Comparison of ENCODE assay signal across 2 cellular contexts in the genomic region with DNA sequence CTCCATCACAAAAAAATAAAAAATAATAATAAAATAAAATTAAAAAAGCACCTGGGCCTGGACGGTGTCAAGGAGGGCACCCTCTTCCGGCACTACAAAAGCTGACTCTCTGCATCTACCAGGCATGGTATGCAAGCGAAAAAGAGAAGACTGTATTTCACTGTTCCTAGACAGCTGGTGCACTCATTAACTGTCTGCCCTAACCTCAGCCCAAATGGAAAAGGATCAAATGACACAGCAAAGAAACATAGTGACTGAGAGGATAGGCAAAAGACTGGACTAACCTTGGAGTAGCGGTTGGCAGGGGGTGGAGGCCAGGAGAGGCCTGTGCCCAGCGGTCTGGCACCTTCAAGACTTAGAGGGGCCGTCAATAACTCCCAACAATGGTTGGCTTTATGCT.
TF ChIP-seq lines count a peak whose summit lies in the region.

No MANE protein-coding gene starts in this region.

TF ChIP-seq in HepG2, 621 proteins besides CTCF, POLR2A, EP300 and RAD21:
- TF ChIP-seq, protein P1, sequence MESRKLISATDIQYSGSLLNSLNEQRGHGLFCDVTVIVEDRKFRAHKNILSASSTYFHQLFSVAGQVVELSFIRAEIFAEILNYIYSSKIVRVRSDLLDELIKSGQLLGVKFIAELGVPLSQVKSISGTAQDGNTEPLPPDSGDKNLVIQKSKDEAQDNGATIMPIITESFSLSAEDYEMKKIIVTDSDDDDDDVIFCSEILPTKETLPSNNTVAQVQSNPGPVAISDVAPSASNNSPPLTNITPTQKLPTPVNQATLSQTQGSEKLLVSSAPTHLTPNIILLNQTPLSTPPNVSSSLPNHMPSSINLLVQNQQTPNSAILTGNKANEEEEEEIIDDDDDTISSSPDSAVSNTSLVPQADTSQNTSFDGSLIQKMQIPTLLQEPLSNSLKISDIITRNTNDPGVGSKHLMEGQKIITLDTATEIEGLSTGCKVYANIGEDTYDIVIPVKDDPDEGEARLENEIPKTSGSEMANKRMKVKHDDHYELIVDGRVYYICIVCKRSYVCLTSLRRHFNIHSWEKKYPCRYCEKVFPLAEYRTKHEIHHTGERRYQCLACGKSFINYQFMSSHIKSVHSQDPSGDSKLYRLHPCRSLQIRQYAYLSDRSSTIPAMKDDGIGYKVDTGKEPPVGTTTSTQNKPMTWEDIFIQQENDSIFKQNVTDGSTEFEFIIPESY (CRISPR knock-in tag; IDR thresholded peaks at IDR 0.05), result 0 out of 2 replicates have a peak, but pooled peaks have one; percentile 25
- no peak for TF ChIP-seq SNRNP70 (IDR thresholded peaks at IDR 0.05; ENCODE audit: low read depth, low read length)
- no peak for TF ChIP-seq ZSCAN31 (CRISPR knock-in tag; IDR thresholded peaks at IDR 0.05; ENCODE audit: low read depth)

TF ChIP-seq in GM23338, 12 proteins besides CTCF, POLR2A, EP300 and RAD21:
- TF ChIP-seq, protein P2, sequence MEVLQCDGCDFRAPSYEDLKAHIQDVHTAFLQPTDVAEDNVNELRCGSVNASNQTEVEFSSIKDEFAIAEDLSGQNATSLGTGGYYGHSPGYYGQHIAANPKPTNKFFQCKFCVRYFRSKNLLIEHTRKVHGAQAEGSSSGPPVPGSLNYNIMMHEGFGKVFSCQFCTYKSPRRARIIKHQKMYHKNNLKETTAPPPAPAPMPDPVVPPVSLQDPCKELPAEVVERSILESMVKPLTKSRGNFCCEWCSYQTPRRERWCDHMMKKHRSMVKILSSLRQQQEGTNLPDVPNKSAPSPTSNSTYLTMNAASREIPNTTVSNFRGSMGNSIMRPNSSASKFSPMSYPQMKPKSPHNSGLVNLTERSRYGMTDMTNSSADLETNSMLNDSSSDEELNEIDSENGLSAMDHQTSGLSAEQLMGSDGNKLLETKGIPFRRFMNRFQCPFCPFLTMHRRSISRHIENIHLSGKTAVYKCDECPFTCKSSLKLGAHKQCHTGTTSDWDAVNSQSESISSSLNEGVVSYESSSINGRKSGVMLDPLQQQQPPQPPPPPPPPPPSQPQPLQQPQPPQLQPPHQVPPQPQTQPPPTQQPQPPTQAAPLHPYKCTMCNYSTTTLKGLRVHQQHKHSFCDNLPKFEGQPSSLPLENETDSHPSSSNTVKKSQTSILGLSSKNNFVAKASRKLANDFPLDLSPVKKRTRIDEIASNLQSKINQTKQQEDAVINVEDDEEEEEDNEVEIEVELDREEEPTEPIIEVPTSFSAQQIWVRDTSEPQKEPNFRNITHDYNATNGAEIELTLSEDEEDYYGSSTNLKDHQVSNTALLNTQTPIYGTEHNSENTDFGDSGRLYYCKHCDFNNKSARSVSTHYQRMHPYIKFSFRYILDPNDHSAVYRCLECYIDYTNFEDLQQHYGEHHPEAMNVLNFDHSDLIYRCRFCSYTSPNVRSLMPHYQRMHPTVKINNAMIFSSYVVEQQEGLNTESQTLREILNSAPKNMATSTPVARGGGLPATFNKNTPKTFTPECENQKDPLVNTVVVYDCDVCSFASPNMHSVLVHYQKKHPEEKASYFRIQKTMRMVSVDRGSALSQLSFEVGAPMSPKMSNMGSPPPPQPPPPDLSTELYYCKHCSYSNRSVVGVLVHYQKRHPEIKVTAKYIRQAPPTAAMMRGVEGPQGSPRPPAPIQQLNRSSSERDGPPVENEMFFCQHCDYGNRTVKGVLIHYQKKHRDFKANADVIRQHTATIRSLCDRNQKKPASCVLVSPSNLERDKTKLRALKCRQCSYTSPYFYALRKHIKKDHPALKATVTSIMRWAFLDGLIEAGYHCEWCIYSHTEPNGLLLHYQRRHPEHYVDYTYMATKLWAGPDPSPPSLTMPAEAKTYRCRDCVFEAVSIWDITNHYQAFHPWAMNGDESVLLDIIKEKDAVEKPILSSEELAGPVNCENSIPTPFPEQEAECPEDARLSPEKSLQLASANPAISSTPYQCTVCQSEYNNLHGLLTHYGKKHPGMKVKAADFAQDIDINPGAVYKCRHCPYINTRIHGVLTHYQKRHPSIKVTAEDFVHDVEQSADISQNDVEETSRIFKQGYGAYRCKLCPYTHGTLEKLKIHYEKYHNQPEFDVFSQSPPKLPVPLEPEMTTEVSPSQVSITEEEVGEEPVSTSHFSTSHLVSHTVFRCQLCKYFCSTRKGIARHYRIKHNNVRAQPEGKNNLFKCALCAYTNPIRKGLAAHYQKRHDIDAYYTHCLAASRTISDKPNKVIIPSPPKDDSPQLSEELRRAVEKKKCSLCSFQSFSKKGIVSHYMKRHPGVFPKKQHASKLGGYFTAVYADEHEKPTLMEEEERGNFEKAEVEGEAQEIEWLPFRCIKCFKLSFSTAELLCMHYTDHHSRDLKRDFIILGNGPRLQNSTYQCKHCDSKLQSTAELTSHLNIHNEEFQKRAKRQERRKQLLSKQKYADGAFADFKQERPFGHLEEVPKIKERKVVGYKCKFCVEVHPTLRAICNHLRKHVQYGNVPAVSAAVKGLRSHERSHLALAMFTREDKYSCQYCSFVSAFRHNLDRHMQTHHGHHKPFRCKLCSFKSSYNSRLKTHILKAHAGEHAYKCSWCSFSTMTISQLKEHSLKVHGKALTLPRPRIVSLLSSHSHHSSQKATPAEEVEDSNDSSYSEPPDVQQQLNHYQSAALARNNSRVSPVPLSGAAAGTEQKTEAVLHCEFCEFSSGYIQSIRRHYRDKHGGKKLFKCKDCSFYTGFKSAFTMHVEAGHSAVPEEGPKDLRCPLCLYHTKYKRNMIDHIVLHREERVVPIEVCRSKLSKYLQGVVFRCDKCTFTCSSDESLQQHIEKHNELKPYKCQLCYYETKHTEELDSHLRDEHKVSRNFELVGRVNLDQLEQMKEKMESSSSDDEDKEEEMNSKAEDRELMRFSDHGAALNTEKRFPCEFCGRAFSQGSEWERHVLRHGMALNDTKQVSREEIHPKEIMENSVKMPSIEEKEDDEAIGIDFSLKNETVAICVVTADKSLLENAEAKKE (CRISPR knock-in tag; IDR thresholded peaks at IDR 0.05), result no peak
- TF ChIP-seq JUNB (IDR thresholded peaks at IDR 0.05; ENCODE audit: unreplicated experiment), result no peak
- no peak for TF ChIP-seq POLR2AphosphoS5 (IDR thresholded peaks at IDR 0.05; ENCODE audit: low read depth)
- no peak for TF ChIP-seq NANOG (IDR thresholded peaks at IDR 0.05; ENCODE audit: borderline replicate concordance)
TF ChIP-seq in GM23338: peak in this region for 0.
